8 cellular contexts compared by ENCODE assay signal in the genomic region with DNA sequence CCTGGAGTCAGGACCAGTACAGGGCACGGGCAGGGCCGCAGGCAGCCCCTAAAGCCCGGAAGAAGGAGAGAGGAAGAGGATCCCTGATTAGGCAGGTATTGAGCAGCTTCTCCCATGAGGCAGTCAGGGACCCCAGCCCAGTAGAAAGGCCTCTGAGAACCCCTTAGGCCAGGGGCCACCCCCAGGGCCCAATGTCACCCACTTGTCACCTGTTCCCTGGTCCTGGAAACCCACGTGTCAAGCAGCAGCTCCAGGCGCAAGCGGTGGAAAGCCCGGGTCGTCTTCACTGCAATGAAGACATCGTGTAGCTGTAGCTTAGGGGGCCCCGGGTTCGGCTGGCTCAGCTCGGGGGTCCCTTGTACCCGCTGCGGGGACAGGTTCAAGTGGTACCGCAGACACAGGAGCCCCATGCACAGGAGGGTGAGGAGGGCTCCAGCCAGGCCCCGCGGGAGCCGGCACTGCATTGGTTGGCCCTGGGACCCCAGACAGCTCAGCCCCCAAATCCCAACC. TPM values are rescaled to one million over a fixed set of nuclear protein-coding genes. Genes with fewer than 3 reads are reported as not detected.
DNase-seq lines count a peak whose midpoint lies in the region; ATAC-seq and TF ChIP-seq lines count a peak whose summit lies in the region.

No MANE protein-coding gene starts in this region.

- H3K4me3 ChIP-seq in CD4-positive, CD25-positive, alpha-beta regulatory T cell (ENCODE audit: low read depth, low read length), result peak overlapping the region; percentile 81
- peak overlapping the region; percentile 49 to 67 (median 58) for H3K4me3 ChIP-seq in upper lobe of left lung

- 30 to 71% methylated on average over 3 to 16 of the region's 18 CpGs for WGBS in upper lobe of left lung, 2 donors

- TF ChIP-seq EP300 in upper lobe of left lung (IDR thresholded peaks at IDR 0.05), result no peak

- H3K4me1 Mint-ChIP-seq in CD4-positive, CD25-positive, alpha-beta regulatory T cell, result peaks cover 5 to 81% (median 33%) of the 10 kb centered on the region in 4 donors

- peaks cover 9% of the 10 kb centered on the region for H3K36me3 ChIP-seq in CD4-positive, CD25-positive, alpha-beta regulatory T cell (ENCODE audit: control insufficient read depth, insufficient read depth, low read length)
- peaks cover 0 to 6% (median 0%) of the 10 kb centered on the region in 4 donors for H3K36me3 ChIP-seq in upper lobe of left lung

- H3K4me1 ChIP-seq in CD4-positive, CD25-positive, alpha-beta regulatory T cell (ENCODE audit: control insufficient read depth, insufficient read depth, low read length, poor library complexity, severe bottlenecking), result peaks cover 65% of the 10 kb centered on the region
- peaks cover 30 to 43% (median 38%) of the 10 kb centered on the region in 4 donors for H3K4me1 ChIP-seq in upper lobe of left lung

- no peaks in the 10 kb centered on the region for H3K9me3 ChIP-seq in CD4-positive, CD25-positive, alpha-beta regulatory T cell (ENCODE audit: control insufficient read depth in 2 of 2, low read length in 2 of 2)
- no peaks in the 10 kb centered on the region for H3K9me3 ChIP-seq in upper lobe of left lung

- peak overlapping the region; percentile 86 for H3K27ac ChIP-seq in CD4-positive, CD25-positive, alpha-beta regulatory T cell (ENCODE audit: insufficient read depth, low read length, poor library complexity, severe bottlenecking)
- H3K27ac ChIP-seq in layer of hippocampus (ENCODE audit: low read depth, low read length) (peak overlapping the region; percentile 72), upper lobe of left lung (peak overlapping the region; percentile 88 to 96 (median 92))

- no peaks in the 10 kb centered on the region for H3K27me3 ChIP-seq in CD4-positive, CD25-positive, alpha-beta regulatory T cell (ENCODE audit: control insufficient read depth, insufficient read depth, low read length)
- H3K27me3 ChIP-seq in layer of hippocampus (ENCODE audit: control insufficient read depth, insufficient read depth, low read length), result peaks cover 2% of the 10 kb centered on the region
- H3K27me3 ChIP-seq in upper lobe of left lung, result no peaks in the 10 kb centered on the region

- H3K4me3 Mint-ChIP-seq in CD4-positive, CD25-positive, alpha-beta regulatory T cell, result peak overlapping the region; percentile 91 to 99 (median 97)

- no peaks in the 10 kb centered on the region for H3K27me3 Mint-ChIP-seq in CD4-positive, CD25-positive, alpha-beta regulatory T cell

- peaks cover 0 to 1% (median 0%) of the 10 kb centered on the region in 7 donors for H3K9me3 Mint-ChIP-seq in CD4-positive, CD25-positive, alpha-beta regulatory T cell

- H3K27ac Mint-ChIP-seq in CD4-positive, CD25-positive, alpha-beta regulatory T cell, result peak overlapping the region; percentile 95 to 99 (median 97)

- peak in 2 of 3 donors; percentile 14 to 41 for DNase-seq in CD4-positive, CD25-positive, alpha-beta regulatory T cell
- peak; percentile 35 to 42 for DNase-seq in activated CD4-positive, alpha-beta T cell treated with anti-CD3 and anti-CD28 coated beads, Interleukin-2, amount 50 U/mL, for 48 hours
- DNase-seq in upper lobe of left lung, result peak in 1 of 2 donors; percentile 26
- DNase-seq in posterior vena cava (ENCODE audit: low spot score), result no peak
- DNase-seq in pons (ENCODE audit: low spot score), result no peak

- no peak for TF ChIP-seq POLR2A in upper lobe of left lung (IDR thresholded peaks at IDR 0.05)

- TF ChIP-seq CTCF in upper lobe of left lung (IDR thresholded peaks at IDR 0.05), result no peak

- H3K36me3 Mint-ChIP-seq in CD4-positive, CD25-positive, alpha-beta regulatory T cell, result peaks cover 14% of the 10 kb centered on the region

- intact Hi-C loops in posterior vena cava (cut with DNase I), result no loop called here

- ATAC-seq in CD4-positive, CD25-positive, alpha-beta regulatory T cell (ENCODE audit: low read depth in 2 of 2), result no peak
- peak; percentile 6 for ATAC-seq in HG02678 (IDR thresholded peaks at IDR 0.05; ENCODE audit: unreplicated experiment)
- ATAC-seq in upper lobe of left lung (ENCODE audit: low FRiP score in 2 of 2), result no peak
- ATAC-seq in HG03469 (IDR thresholded peaks at IDR 0.05; ENCODE audit: unreplicated experiment), result no peak

RNA-seq across cellular contexts. Expression of a gene that starts 0.4 kb away (rescaled TPM):
- 148 TPM for total RNA-seq in CD4-positive, CD25-positive, alpha-beta regulatory T cell
- 100 to 1,000 TPM; 323 to 340 (median 327) TPM for polyA plus RNA-seq in CD4-positive, CD25-positive, alpha-beta regulatory T cell
- total RNA-seq in upper lobe of left lung, result 10 to 100 TPM; 14.0 to 74.0 (median 45.9) TPM
- total RNA-seq in posterior vena cava, result 10 to 100 TPM; 21.6 to 23.0 TPM

RNA-seq across cellular contexts. Expression of a gene that starts 33.4 kb away (rescaled TPM):
- total RNA-seq in CD4-positive, CD25-positive, alpha-beta regulatory T cell, result not detected
- polyA plus RNA-seq in CD4-positive, CD25-positive, alpha-beta regulatory T cell, result not detected
- total RNA-seq in upper lobe of left lung (10 to 100 TPM in 4 of 6 donors, 1 to 10 TPM in 2; 6.2 to 19.8 (median 13.6) TPM), posterior vena cava (10 to 100 TPM in 1 of 2 donors, 1 to 10 TPM in 1; 7.8 to 12.8 TPM)

RNA-seq across cellular contexts. Expression of a gene that starts 58.5 kb away (rescaled TPM):
- 0.44 TPM for total RNA-seq in CD4-positive, CD25-positive, alpha-beta regulatory T cell
- polyA plus RNA-seq in CD4-positive, CD25-positive, alpha-beta regulatory T cell, result not detected
- total RNA-seq in upper lobe of left lung (1 to 10 TPM in 5 of 6 donors, under 1 TPM in 1; 0.37 to 9.1 (median 4.5) TPM), posterior vena cava (under 1 TPM; 0.05 to 0.10 TPM)

Comparison
In these comparisons a context has a peak if more than half of its experiments do, and no peak if none do; other contexts are left out.
1. DNase-seq: peak in CD4-positive, CD25-positive, alpha-beta regulatory T cell (2 of 3) and activated CD4-positive, alpha-beta T cell treated with anti-CD3 and anti-CD28 coated beads, Interleukin-2, amount 50 U/mL, for 48 hours (2 of 2); none in posterior vena cava (single experiment) and pons (single experiment).
2. Peak in every context shown above with its lines, with median percentiles within 50 percentile points of each other: H3K27ac ChIP-seq.